In genomic region chr10:29106287-29106686, GRCh38 we compare ENCODE assay signal across 18 cellular contexts.
"Had no signal": no experiment of that assay in that cellular context is flagged by ENCODE, and none has a peak within 500 bp of the region (broad histone marks: within the 10 kb centered on the region; RNA-seq: fewer than 3 reads in every experiment).

No MANE protein-coding gene starts in this region.

- H3K9me3 ChIP-seq: esophagus squamous epithelium, left ventricle myocardium inferior, ovary, thyroid gland had no signal

- H3K4me3 Mint-ChIP-seq: activated CD4-positive, alpha-beta T cell treated with anti-CD3 and anti-CD28 coated beads for 36 hours; memory B cell; neural crest cell; T-cell had no signal

- H3K4me1 ChIP-seq: esophagus squamous epithelium, left ventricle myocardium inferior, thyroid gland had no signal

- H3K4me3 ChIP-seq: dorsolateral prefrontal cortex, esophagus squamous epithelium, left ventricle myocardium inferior, ovary, SK-N-MC, thyroid gland had no signal

- H3K4me1 Mint-ChIP-seq: activated CD4-positive, alpha-beta T cell treated with anti-CD3 and anti-CD28 coated beads for 36 hours; memory B cell had no signal

- H3K27me3 ChIP-seq: brain microvascular endothelial cell, ovary, thyroid gland had no signal

- H3K9me3 Mint-ChIP-seq: activated T-helper 2 cell treated with anti-CD3 and anti-CD28 coated beads, Interferon-gamma antibody, Interleukin-2, Interleukin-4, amounts not matched to agents 10 μg/mL and 5 μg/mL and 100 μg/mL, durations not matched to agents 14 hours and 24 hours and 36 hours; neural crest cell had no signal

- H3K36me3 Mint-ChIP-seq: memory B cell, T-cell had no signal

- H3K36me3 ChIP-seq: brain microvascular endothelial cell, esophagus squamous epithelium, left ventricle myocardium inferior, ovary, thyroid gland, WERI-Rb-1 had no signal

- DNase-seq: activated CD4-positive, alpha-beta T cell treated with anti-CD3 and anti-CD28 coated beads for 36 hours; activated naive CD4-positive, alpha-beta T cell treated with anti-CD3 and anti-CD28 coated beads, Interleukin-2, amount 50 U/mL, for 16 hours; dorsolateral prefrontal cortex; esophagus squamous epithelium; foreskin fibroblast; glutamatergic neuron; left ventricle myocardium inferior; ovary; stimulated activated CD4-positive, alpha-beta T cell treated with anti-CD3 and anti-CD28 coated beads, Interleukin-4, amount 100 ng/mL, for 4 hours; T-cell; T1000; thyroid gland; WERI-Rb-1 had no signal

- H3K27ac ChIP-seq: dorsolateral prefrontal cortex, esophagus squamous epithelium, left ventricle myocardium inferior, ovary, SK-N-MC, thyroid gland, WERI-Rb-1 had no signal

- H3K27ac Mint-ChIP-seq: activated CD4-positive, alpha-beta T cell treated with anti-CD3 and anti-CD28 coated beads for 36 hours; activated T-helper 2 cell treated with anti-CD3 and anti-CD28 coated beads, Interferon-gamma antibody, Interleukin-2, Interleukin-4, amounts not matched to agents 10 μg/mL and 5 μg/mL and 100 μg/mL, durations not matched to agents 14 hours and 24 hours and 36 hours; memory B cell; T-cell had no signal

- ATAC-seq: activated CD4-positive, alpha-beta T cell treated with anti-CD3 and anti-CD28 coated beads for 36 hours; T-cell had no signal
